20 cellular contexts compared by ENCODE assay signal in the genomic region with DNA sequence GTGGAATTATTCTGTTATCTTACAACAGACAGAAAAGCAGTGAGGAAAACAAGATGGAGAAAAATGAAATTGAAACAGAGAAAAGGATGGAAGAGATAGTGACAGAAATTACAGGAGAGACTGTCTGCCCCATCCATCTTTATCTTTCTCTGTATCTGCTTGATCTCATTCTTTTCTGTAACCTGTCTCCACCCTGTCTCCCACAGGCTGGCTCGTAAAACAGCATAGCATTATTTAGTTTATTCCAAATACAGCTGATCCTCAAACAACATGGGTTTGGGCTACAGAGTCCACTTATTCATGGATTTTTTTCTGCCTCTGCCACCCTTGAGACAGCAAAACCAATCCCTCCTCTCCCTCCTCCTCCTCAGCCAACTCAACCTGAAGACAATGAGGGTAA.
DNase-seq lines count a peak whose midpoint lies in the region; ATAC-seq and TF ChIP-seq lines count a peak whose summit lies in the region.
"Had no signal": no experiment of that assay in that cellular context is flagged by ENCODE, and none has a peak within 500 bp of the region (broad histone marks: within the 10 kb centered on the region; RNA-seq: fewer than 3 reads in every experiment).

No MANE protein-coding gene starts in this region.

- H3K36me3 ChIP-seq in HEK293 (ENCODE audit: control insufficient read depth in 2 of 2, insufficient read depth in 1 of 2, low read length in 2 of 2) (no peaks in the 10 kb centered on the region), hepatocyte (replicated peaks; ENCODE audit: insufficient read depth, low read depth) (no peaks in the 10 kb centered on the region), WERI-Rb-1 (no peaks in the 10 kb centered on the region), BE2C (no peaks in the 10 kb centered on the region)
- H3K36me3 ChIP-seq: SJSA1 had no signal

- H3K9me3 ChIP-seq in HEK293 (ENCODE audit: control insufficient read depth, insufficient read depth, low read depth, low read length) (no peaks in the 10 kb centered on the region), hepatocyte (ENCODE audit: low read depth) (no peaks in the 10 kb centered on the region), WERI-Rb-1 (ENCODE audit: severe bottlenecking) (no peaks in the 10 kb centered on the region), BE2C (no peaks in the 10 kb centered on the region)
- H3K9me3 ChIP-seq: SJSA1 had no signal

- H3K9me2 ChIP-seq in hepatocyte (replicated peaks; ENCODE audit: insufficient read depth), result no peaks in the 10 kb centered on the region

- H3K27ac ChIP-seq in HEK293 (ENCODE audit: extremely low read depth, low read depth, low read length) (no peak overlapping the region; the same call in 1 of the 2 replicates), hepatocyte (peak overlapping the region; percentile 18), WERI-Rb-1 (no peak overlapping the region)
- H3K27ac ChIP-seq: 22Rv1, HL-60, KMS-11, SJSA1 had no signal

- no peak overlapping the region for H3K4me2 ChIP-seq in hepatocyte
- H3K4me2 ChIP-seq: KMS-11 had no signal

- ATAC-seq in HG03097 (IDR thresholded peaks at IDR 0.05; ENCODE audit: low FRiP score, unreplicated experiment), result no peak

- CTCF ChIA-PET in HEK293 (lab: Yijun Ruan, JAX), result no interaction called here

- no peak overlapping the region for H2AFZ ChIP-seq in hepatocyte

- H4K20me1 ChIP-seq in hepatocyte (ENCODE audit: insufficient read depth, poor library complexity, severe bottlenecking), result no peaks in the 10 kb centered on the region

- DNase-seq in NCI-H146 (lab: John Stamatoyannopoulos, UW) (peak; percentile 2), NCI-H146 treated with DMSO at 0.1 percent for 48 hours (lab: John Stamatoyannopoulos, UW; ENCODE audit: unreplicated experiment) (no peak), SK-N-DZ (ENCODE audit: low spot score) (peak; percentile 36), hepatocyte (ENCODE audit: low spot score) (no peak), WERI-Rb-1 (no peak), BE2C (no peak)
- DNase-seq: C1 segment of cervical spinal cord; DMS 273 treated with DMSO at 0.1 percent for 48 hours; H9; NCI-H2029; NCI-H2227 treated with DMSO at 0.1 percent for 48 hours; NCI-H524 treated with DMSO at 0.1 percent for 48 hours; NK-92 treated with Interleukin-12 subunit alpha and Interleukin-12 subunit beta, amount 100 ng/mL, for 24 hours; OCI-M1 had no signal

- no peaks in the 10 kb centered on the region for H3K79me2 ChIP-seq in hepatocyte

- POLR2A ChIA-PET in HEK293 (lab: Yijun Ruan, JAX), result no interaction called here

- 35% methylated on average over 1 of the region's 1 CpG for WGBS in hepatocyte (ENCODE audit: low lambda C conversion rate, missing lambda C conversion rate)

- H3K4me3 ChIP-seq in HEK293 (ENCODE audit: low read depth, low read length) (no peak overlapping the region), hepatocyte (no peak overlapping the region), WERI-Rb-1 (ENCODE audit: low read depth, low read length) (no peak overlapping the region), BE2C (ENCODE audit: low read depth, low read length) (no peak overlapping the region)
- H3K4me3 ChIP-seq: SJSA1 had no signal

- H3K27me3 ChIP-seq in hepatocyte (no peaks in the 10 kb centered on the region), WERI-Rb-1 (ENCODE audit: insufficient read depth, low read depth, severe bottlenecking) (no peaks in the 10 kb centered on the region), BE2C (no peaks in the 10 kb centered on the region)
- H3K27me3 ChIP-seq: SJSA1 had no signal

- TF ChIP-seq CTCF in HEK293 (tag by site-specific recombination; IDR thresholded peaks at IDR 0.05), result no peak
- TF ChIP-seq CTCF in hepatocyte (IDR thresholded peaks at IDR 0.05; ENCODE audit: poor library complexity), result no peak
- TF ChIP-seq CTCF in WERI-Rb-1 (IDR thresholded peaks at IDR 0.05; ENCODE audit: low read depth, low read length), result no peak
- TF ChIP-seq CTCF in BE2C (IDR thresholded peaks at IDR 0.05; ENCODE audit: low read depth, low read length), result no peak

- H3K4me1 ChIP-seq in HEK293 (ENCODE audit: control insufficient read depth, insufficient read depth, low read length), result peaks cover 15% of the 10 kb centered on the region
- H3K4me1 ChIP-seq in hepatocyte (ENCODE audit: insufficient read depth), result no peaks in the 10 kb centered on the region
- H3K4me1 ChIP-seq in BE2C, result peaks cover 18% of the 10 kb centered on the region
- H3K4me1 ChIP-seq: SJSA1 had no signal

TF ChIP-seq in HEK293, 187 proteins besides CTCF, POLR2A, EP300 and RAD21:
- no peak for TF ChIP-seq ZNF48 (tag by site-specific recombination; IDR thresholded peaks at IDR 0.05)
- TF ChIP-seq ZNF155 (tag by site-specific recombination; IDR thresholded peaks at IDR 0.05), result no peak
- TF ChIP-seq ZNF174 (tag by site-specific recombination; IDR thresholded peaks at IDR 0.05), result no peak
- no peak for TF ChIP-seq KLF1 (tag by site-specific recombination; IDR thresholded peaks at IDR 0.05)
- TF ChIP-seq HOXD13 (CRISPR knock-in tag; IDR thresholded peaks at IDR 0.05; ENCODE audit: borderline replicate concordance), result peak; percentile 32; the same call in 1 of the 2 replicates
- TF ChIP-seq ZSCAN30 (tag by site-specific recombination; IDR thresholded peaks at IDR 0.05), result no peak
- no peak for TF ChIP-seq ZNF433 (tag by site-specific recombination; IDR thresholded peaks at IDR 0.05; ENCODE audit: low read depth)

Comparison
In these comparisons a context has a peak if more than half of its experiments do, and no peak if none do; other contexts are left out.
1. DNase-seq: peak in NCI-H146 (single experiment) and SK-N-DZ (single experiment); none in NCI-H146 treated with DMSO at 0.1 percent for 48 hours (single experiment), hepatocyte (single experiment), WERI-Rb-1 (single experiment) and BE2C (single experiment).